Comparison of ENCODE assay signal across 13 cellular contexts in the genomic region with DNA sequence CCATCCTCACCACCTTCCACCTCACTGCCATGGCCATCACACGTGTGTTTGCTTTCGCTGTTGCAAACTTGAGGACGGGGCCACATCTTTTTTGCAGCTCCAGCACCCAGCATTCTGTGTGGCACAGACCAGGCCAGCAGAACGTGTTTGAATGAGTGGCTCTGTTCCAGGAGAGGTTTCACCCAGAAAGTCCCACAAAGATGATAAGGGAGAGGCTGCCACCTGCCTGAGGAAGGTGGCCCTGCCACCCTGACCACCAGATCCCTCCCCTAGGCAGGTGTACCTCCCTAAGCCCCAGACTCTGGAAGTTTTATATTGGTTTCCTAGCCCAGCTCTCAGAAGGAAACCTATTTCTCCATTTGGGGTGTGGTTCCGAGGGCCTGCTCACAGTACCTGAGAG.
A peak's percentile ranks its signal among the peaks of the same experiment; 100 is the strongest.
DNase-seq lines count a peak whose midpoint lies in the region; ATAC-seq and TF ChIP-seq lines count a peak whose summit lies in the region.
"Had no signal": no experiment of that assay in that cellular context is flagged by ENCODE, and none has a peak within 500 bp of the region (broad histone marks: within the 10 kb centered on the region; RNA-seq: fewer than 3 reads in every experiment).

No MANE protein-coding gene starts in this region.

- POLR2A ChIA-PET in HEK293T (lab: Yijun Ruan, JAX), result no interaction called here
- POLR2A ChIA-PET in T-cell (lab: Charles Lee), result no interaction called here

- H3K27ac Mint-ChIP-seq in T-cell, result no peak overlapping the region
- H3K27ac Mint-ChIP-seq: activated CD4-positive, alpha-beta T cell treated with anti-CD3 and anti-CD28 coated beads, Interleukin-2, amount 10 ng/mL, durations not matched to agents 24 days and 14 days; dendritic cell treated with granulocyte-macrophage colony-stimulating factor and Interleukin-4, amounts not matched to agents 40 ng/mL and 50 ng/mL, for 4 days had no signal

- ATAC-seq in RWPE2 (ENCODE audit: low read depth) (peak; percentile 51), HG03025 (IDR thresholded peaks at IDR 0.05; ENCODE audit: low FRiP score, unreplicated experiment) (no peak), T-cell (replicated peaks in 1 of 4) (no peak)

- H3K9me2 ChIP-seq in DOHH2 (replicated peaks; ENCODE audit: control insufficient read depth, low read length), result no peaks in the 10 kb centered on the region

- no peak overlapping the region for H3K4me3 Mint-ChIP-seq in T-cell
- H3K4me3 Mint-ChIP-seq: activated CD4-positive, alpha-beta T cell treated with anti-CD3 and anti-CD28 coated beads, Interleukin-2, amount 10 ng/mL, durations not matched to agents 24 days and 14 days; dendritic cell treated with granulocyte-macrophage colony-stimulating factor and Interleukin-4, amounts not matched to agents 40 ng/mL and 50 ng/mL, for 4 days had no signal

- H3K27ac ChIP-seq in DOHH2 (ENCODE audit: low read depth, low read length) (no peak overlapping the region), RWPE2 (ENCODE audit: poor library complexity, severe bottlenecking) (no peak overlapping the region)

- H3K4me2 ChIP-seq in DOHH2 (ENCODE audit: low read length), result no peak overlapping the region

- H3K79me2 ChIP-seq in DOHH2 (ENCODE audit: control insufficient read depth, low read length), result no peaks in the 10 kb centered on the region

- peak; percentile 12 for DNase-seq in HT-29 (ENCODE audit: low spot score)
- no peak for DNase-seq in RWPE2 (ENCODE audit: low spot score)
- peak; percentile 55 for DNase-seq in kidney tubule cell (ENCODE audit: low spot score)
- no peak for DNase-seq in HEK293T (ENCODE audit: extremely low spot score)
- no peak for DNase-seq in NCI-H82 (lab: John Stamatoyannopoulos, UW)
- no peak for DNase-seq in T-cell
- DNase-seq: activated CD4-positive, alpha-beta T cell treated with anti-CD3 and anti-CD28 coated beads, Interleukin-2, amount 10 ng/mL, durations not matched to agents 24 days and 14 days; activated naive CD4-positive, alpha-beta T cell treated with anti-CD3 and anti-CD28 coated beads, Interleukin-2, amount 50 U/mL, for 16 hours; hypothalamus; NCI-H187 treated with DMSO at 0.1 percent for 48 hours had no signal

- no peaks in the 10 kb centered on the region for H3K9me3 Mint-ChIP-seq in T-cell

- peaks cover 0 to 2% of the 10 kb centered on the region in 2 donors for H3K27me3 Mint-ChIP-seq in T-cell
- H3K27me3 Mint-ChIP-seq: activated CD4-positive, alpha-beta T cell treated with anti-CD3 and anti-CD28 coated beads, Interleukin-2, amount 10 ng/mL, durations not matched to agents 24 days and 14 days had no signal

- H3F3A ChIP-seq in DOHH2 (ENCODE audit: control insufficient read depth, insufficient read depth), result no peaks in the 10 kb centered on the region

- TF ChIP-seq CTCF in DOHH2 (IDR thresholded peaks at IDR 0.05; ENCODE audit: low read depth, low read length, poor library complexity, severe bottlenecking) (peak; percentile 25), RWPE2 (IDR thresholded peaks at IDR 0.05; ENCODE audit: poor library complexity, severe bottlenecking) (no peak)

- no peaks in the 10 kb centered on the region for H3K4me1 ChIP-seq in DOHH2 (ENCODE audit: control insufficient read depth, low read length)
- no peaks in the 10 kb centered on the region for H3K4me1 ChIP-seq in RWPE2 (ENCODE audit: insufficient read depth, poor library complexity, severe bottlenecking)

- H3K27me3 ChIP-seq in DOHH2 (ENCODE audit: control insufficient read depth, low read length) (peaks cover 14% of the 10 kb centered on the region; the same call in 1 of the 2 replicates), RWPE2 (ENCODE audit: insufficient read depth, poor library complexity, severe bottlenecking) (no peaks in the 10 kb centered on the region)

- CTCF ChIA-PET in HEK293T (lab: Yijun Ruan, JAX), result no interaction called here
- CTCF ChIA-PET in T-cell (lab: Charles Lee), result no interaction called here

- H3K9me3 ChIP-seq in DOHH2 (ENCODE audit: control insufficient read depth, insufficient read depth, low read length), result no peaks in the 10 kb centered on the region
- H3K9me3 ChIP-seq in RWPE2 (ENCODE audit: severe bottlenecking), result no peaks in the 10 kb centered on the region

- no peaks in the 10 kb centered on the region for H3K4me1 Mint-ChIP-seq in T-cell
- H3K4me1 Mint-ChIP-seq: activated CD4-positive, alpha-beta T cell treated with anti-CD3 and anti-CD28 coated beads, Interleukin-2, amount 10 ng/mL, durations not matched to agents 24 days and 14 days had no signal

- no peaks in the 10 kb centered on the region for H3K36me3 Mint-ChIP-seq in T-cell

- H3K36me3 ChIP-seq in DOHH2 (ENCODE audit: control insufficient read depth, low read length) (no peaks in the 10 kb centered on the region), RWPE2 (ENCODE audit: low read depth) (no peaks in the 10 kb centered on the region)

- H3K4me3 ChIP-seq in DOHH2 (ENCODE audit: low read length) (no peak overlapping the region), RWPE2 (ENCODE audit: severe bottlenecking) (no peak overlapping the region)

- H4K20me1 ChIP-seq in DOHH2 (ENCODE audit: control insufficient read depth, insufficient read depth, low read depth, low read length), result no peaks in the 10 kb centered on the region

TF ChIP-seq in HEK293T, 16 proteins besides CTCF, POLR2A, EP300 and RAD21:
- TF ChIP-seq CTBP1 (IDR thresholded peaks at IDR 0.05; ENCODE audit: borderline replicate concordance) (no peak), ARNT (IDR thresholded peaks at IDR 0.05) (no peak), NFRKB (IDR thresholded peaks at IDR 0.05) (no peak)

Comparison
In these comparisons a context has a peak if more than half of its experiments do, and no peak if none do; other contexts are left out.
1. DNase-seq: peak in HT-29 (single experiment) and kidney tubule cell (single experiment); none in RWPE2 (single experiment), HEK293T (single experiment), NCI-H82 (single experiment) and T-cell (0 of 34).